Comparison of ENCODE assay signal across 1 cellular context in genomic region chr1:8873506-8874229, GRCh38.
A peak's percentile ranks its signal among the peaks of the same experiment; 100 is the strongest.
TF ChIP-seq lines count a peak whose summit lies in the region.

No MANE protein-coding gene starts in this region.

TF ChIP-seq in HEK293, 187 proteins besides CTCF, POLR2A, EP300 and RAD21 (continued from another document):
- TF ChIP-seq, protein P1, sequence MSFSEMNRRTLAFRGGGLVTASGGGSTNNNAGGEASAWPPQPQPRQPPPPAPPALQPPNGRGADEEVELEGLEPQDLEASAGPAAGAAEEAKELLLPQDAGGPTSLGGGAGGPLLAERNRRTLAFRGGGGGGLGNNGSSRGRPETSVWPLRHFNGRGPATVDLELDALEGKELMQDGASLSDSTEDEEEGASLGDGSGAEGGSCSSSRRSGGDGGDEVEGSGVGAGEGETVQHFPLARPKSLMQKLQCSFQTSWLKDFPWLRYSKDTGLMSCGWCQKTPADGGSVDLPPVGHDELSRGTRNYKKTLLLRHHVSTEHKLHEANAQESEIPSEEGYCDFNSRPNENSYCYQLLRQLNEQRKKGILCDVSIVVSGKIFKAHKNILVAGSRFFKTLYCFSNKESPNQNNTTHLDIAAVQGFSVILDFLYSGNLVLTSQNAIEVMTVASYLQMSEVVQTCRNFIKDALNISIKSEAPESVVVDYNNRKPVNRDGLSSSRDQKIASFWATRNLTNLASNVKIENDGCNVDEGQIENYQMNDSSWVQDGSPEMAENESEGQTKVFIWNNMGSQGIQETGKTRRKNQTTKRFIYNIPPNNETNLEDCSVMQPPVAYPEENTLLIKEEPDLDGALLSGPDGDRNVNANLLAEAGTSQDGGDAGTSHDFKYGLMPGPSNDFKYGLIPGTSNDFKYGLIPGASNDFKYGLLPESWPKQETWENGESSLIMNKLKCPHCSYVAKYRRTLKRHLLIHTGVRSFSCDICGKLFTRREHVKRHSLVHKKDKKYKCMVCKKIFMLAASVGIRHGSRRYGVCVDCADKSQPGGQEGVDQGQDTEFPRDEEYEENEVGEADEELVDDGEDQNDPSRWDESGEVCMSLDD (tag by site-specific recombination; IDR thresholded peaks at IDR 0.05), result peak; percentile 79
- TF ChIP-seq ZNF692 (tag by site-specific recombination; IDR thresholded peaks at IDR 0.05) (peak; percentile 14; the same call in 1 of the 2 replicates), ZNF223 (tag by site-specific recombination; IDR thresholded peaks at IDR 0.05) (no peak), ZNF707 (tag by site-specific recombination; IDR thresholded peaks at IDR 0.05) (no peak), ZBTB17 (tag by site-specific recombination; IDR thresholded peaks at IDR 0.05) (0 out of 2 replicates have a peak, but pooled peaks have one; percentile 51), ZNF548 (tag by site-specific recombination; IDR thresholded peaks at IDR 0.05) (no peak), ZNF211 (tag by site-specific recombination; IDR thresholded peaks at IDR 0.05; ENCODE audit: low read depth) (no peak), ZBTB1 (tag by site-specific recombination; IDR thresholded peaks at IDR 0.05) (no peak), ZNF621 (tag by site-specific recombination; IDR thresholded peaks at IDR 0.05) (no peak), ZNF311 (tag by site-specific recombination; IDR thresholded peaks at IDR 0.05; ENCODE audit: borderline replicate concordance) (no peak), ZNF514 (tag by site-specific recombination; IDR thresholded peaks at IDR 0.05) (no peak), ZNF585B (tag by site-specific recombination; IDR thresholded peaks at IDR 0.05) (no peak), PRDM10 (tag by site-specific recombination; IDR thresholded peaks at IDR 0.05) (peak; percentile 73), ZNF792 (tag by site-specific recombination; IDR thresholded peaks at IDR 0.05) (no peak), ZNF600 (tag by site-specific recombination; IDR thresholded peaks at IDR 0.05) (peak; percentile 89), ZNF146 (tag by site-specific recombination; IDR thresholded peaks at IDR 0.05) (no peak), ZNF791 (tag by site-specific recombination; IDR thresholded peaks at IDR 0.05) (no peak), KLF9 (tag by site-specific recombination; IDR thresholded peaks at IDR 0.05; ENCODE audit: low read depth) (peak; percentile 47; the same call in 1 of the 2 replicates), ZNF660 (tag by site-specific recombination; IDR thresholded peaks at IDR 0.05) (peak; percentile 91), MEIS1 (CRISPR knock-in tag; IDR thresholded peaks at IDR 0.05; ENCODE audit: borderline replicate concordance) (no peak), KLF8 (tag by site-specific recombination; IDR thresholded peaks at IDR 0.05) (peak; percentile 56; the same call in 1 of the 2 replicates), ZNF629 (tag by site-specific recombination; IDR thresholded peaks at IDR 0.05) (peak; percentile 71)
- TF ChIP-seq, protein P2, sequence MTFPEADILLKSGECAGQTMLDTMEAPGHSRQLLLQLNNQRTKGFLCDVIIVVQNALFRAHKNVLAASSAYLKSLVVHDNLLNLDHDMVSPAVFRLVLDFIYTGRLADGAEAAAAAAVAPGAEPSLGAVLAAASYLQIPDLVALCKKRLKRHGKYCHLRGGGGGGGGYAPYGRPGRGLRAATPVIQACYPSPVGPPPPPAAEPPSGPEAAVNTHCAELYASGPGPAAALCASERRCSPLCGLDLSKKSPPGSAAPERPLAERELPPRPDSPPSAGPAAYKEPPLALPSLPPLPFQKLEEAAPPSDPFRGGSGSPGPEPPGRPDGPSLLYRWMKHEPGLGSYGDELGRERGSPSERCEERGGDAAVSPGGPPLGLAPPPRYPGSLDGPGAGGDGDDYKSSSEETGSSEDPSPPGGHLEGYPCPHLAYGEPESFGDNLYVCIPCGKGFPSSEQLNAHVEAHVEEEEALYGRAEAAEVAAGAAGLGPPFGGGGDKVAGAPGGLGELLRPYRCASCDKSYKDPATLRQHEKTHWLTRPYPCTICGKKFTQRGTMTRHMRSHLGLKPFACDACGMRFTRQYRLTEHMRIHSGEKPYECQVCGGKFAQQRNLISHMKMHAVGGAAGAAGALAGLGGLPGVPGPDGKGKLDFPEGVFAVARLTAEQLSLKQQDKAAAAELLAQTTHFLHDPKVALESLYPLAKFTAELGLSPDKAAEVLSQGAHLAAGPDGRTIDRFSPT (tag by site-specific recombination; IDR thresholded peaks at IDR 0.05), result peak; percentile 97
- TF ChIP-seq, protein P3, sequence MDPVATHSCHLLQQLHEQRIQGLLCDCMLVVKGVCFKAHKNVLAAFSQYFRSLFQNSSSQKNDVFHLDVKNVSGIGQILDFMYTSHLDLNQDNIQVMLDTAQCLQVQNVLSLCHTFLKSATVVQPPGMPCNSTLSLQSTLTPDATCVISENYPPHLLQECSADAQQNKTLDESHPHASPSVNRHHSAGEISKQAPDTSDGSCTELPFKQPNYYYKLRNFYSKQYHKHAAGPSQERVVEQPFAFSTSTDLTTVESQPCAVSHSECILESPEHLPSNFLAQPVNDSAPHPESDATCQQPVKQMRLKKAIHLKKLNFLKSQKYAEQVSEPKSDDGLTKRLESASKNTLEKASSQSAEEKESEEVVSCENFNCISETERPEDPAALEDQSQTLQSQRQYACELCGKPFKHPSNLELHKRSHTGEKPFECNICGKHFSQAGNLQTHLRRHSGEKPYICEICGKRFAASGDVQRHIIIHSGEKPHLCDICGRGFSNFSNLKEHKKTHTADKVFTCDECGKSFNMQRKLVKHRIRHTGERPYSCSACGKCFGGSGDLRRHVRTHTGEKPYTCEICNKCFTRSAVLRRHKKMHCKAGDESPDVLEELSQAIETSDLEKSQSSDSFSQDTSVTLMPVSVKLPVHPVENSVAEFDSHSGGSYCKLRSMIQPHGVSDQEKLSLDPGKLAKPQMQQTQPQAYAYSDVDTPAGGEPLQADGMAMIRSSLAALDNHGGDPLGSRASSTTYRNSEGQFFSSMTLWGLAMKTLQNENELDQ (tag by site-specific recombination; IDR thresholded peaks at IDR 0.05; ENCODE audit: low read depth), result no peak
